ENCODE assay signal across 8 cellular contexts in the genomic region with DNA sequence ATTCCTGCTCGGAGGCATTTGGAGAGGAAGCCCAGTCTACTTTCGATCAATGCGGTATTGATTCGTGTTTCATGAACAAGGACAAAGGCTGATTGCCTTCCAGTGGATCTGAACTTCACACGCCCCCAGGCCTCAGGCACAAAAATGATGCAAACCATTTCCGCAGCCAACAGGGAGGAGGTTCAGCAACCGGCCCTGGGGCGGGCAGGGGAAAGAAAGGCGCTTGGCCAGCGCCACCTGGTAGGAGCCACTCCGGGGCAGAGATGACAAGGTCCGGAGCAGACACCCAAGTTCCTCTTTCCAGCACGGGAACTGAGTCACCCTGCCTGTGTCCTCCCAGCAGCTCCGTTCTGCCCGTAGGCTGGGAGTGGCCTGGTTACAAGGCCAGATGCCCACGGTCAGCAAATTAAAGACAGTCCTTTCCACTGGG.
A peak's percentile ranks its signal among the peaks of the same experiment; 100 is the strongest.
DNase-seq lines count a peak whose midpoint lies in the region; ATAC-seq, FAIRE-seq and TF ChIP-seq lines count a peak whose summit lies in the region.

No MANE protein-coding gene starts in this region.

- H2AFZ ChIP-seq in H1 (ENCODE audit: low read length), result no peak overlapping the region

- no peak overlapping the region for H2BK5ac ChIP-seq in H1 (ENCODE audit: low read depth, low read length)

- FAIRE-seq in H1 (lab: Jason Lieb, UNC), result no peak

- no peak overlapping the region for H3K56ac ChIP-seq in H1 (replicated peaks; ENCODE audit: insufficient read length, low read depth, low read length)

- no peaks in the 10 kb centered on the region for H3K36me3 Mint-ChIP-seq in naive thymus-derived CD4-positive, alpha-beta T cell

- H3K4me3 ChIP-seq in H1 (ENCODE audit: extremely low read depth in 1 of 4, insufficient read depth in 2 of 4, low read depth in 3 of 4, low read length in 4 of 4), result no peak overlapping the region
- no peak overlapping the region for H3K4me3 ChIP-seq in naive thymus-derived CD4-positive, alpha-beta T cell (ENCODE audit: low read length)

- H3K18ac ChIP-seq in H1 (ENCODE audit: extremely low read depth, low read length), result no peak overlapping the region

- H3K4me2 ChIP-seq in H1 (ENCODE audit: insufficient read depth in 1 of 2, low read depth in 2 of 2, low read length in 2 of 2), result no peak overlapping the region

- no peak overlapping the region for H3K4me3 Mint-ChIP-seq in naive thymus-derived CD4-positive, alpha-beta T cell

- TF ChIP-seq EP300 in H1 (IDR thresholded peaks at IDR 0.05; ENCODE audit: borderline replicate concordance in 1 of 2, low read depth in 2 of 2, low read length in 2 of 2), result no peak

- no peak overlapping the region for H2AK5ac ChIP-seq in H1 (ENCODE audit: low read depth, low read length)

- H3K9me3 Mint-ChIP-seq in naive thymus-derived CD4-positive, alpha-beta T cell, result peaks cover 0 to 3% (median 0%) of the 10 kb centered on the region in 11 donors

- POLR2A ChIA-PET in H1 (lab: Charles Lee; ENCODE audit: partially characterized antibody), result interaction anchor here (0.9 to 1.1 kb wide), 2 partner anchors 19 to 44 kb away, joined by 3 to 4 read pairs; no protein-coding TSS in a partner anchor
- POLR2A ChIA-PET in naive thymus-derived CD4-positive, alpha-beta T cell (lab: Charles Lee), result no interaction called here

- peaks cover 0 to 2% (median 0%) of the 10 kb centered on the region in 7 donors for H3K4me1 Mint-ChIP-seq in naive thymus-derived CD4-positive, alpha-beta T cell

- no peaks in the 10 kb centered on the region for H3K4me1 ChIP-seq in H1 (replicated peaks in 1 of 4; ENCODE audit: control insufficient read depth in 3 of 4, insufficient read depth in 4 of 4, low read length in 3 of 4)
- H3K4me1 ChIP-seq in naive thymus-derived CD4-positive, alpha-beta T cell (ENCODE audit: control insufficient read depth in 2 of 2, insufficient read depth in 2 of 2, low read length in 2 of 2), result no peaks in the 10 kb centered on the region

- no peak overlapping the region for H3K27ac Mint-ChIP-seq in naive thymus-derived CD4-positive, alpha-beta T cell

- DNase-seq in GDM1 (lab: John Stamatoyannopoulos, UW), result peak; percentile 82
- peak; percentile 83 for DNase-seq in NCI-H460 (ENCODE audit: extremely low read depth, low read depth)
- DNase-seq in H1 (ENCODE audit: low read depth in 1 of 2, low spot score in 2 of 2), result no peak
- DNase-seq in naive thymus-derived CD4-positive, alpha-beta T cell, result no peak
- DNase-seq in NCI-H345 (lab: John Stamatoyannopoulos, UW), result no peak

- no peaks in the 10 kb centered on the region for H3K27me3 ChIP-seq in H1 (replicated peaks in 1 of 4; ENCODE audit: control insufficient read depth in 3 of 4, extremely low read depth in 1 of 4, insufficient read depth in 3 of 4, low read length in 3 of 4)
- no peaks in the 10 kb centered on the region for H3K27me3 ChIP-seq in naive thymus-derived CD4-positive, alpha-beta T cell (ENCODE audit: control insufficient read depth in 2 of 2, insufficient read depth in 2 of 2, low read length in 2 of 2)

- no peak overlapping the region for H4K5ac ChIP-seq in H1 (ENCODE audit: insufficient read length, low read depth, low read length)

- H3K14ac ChIP-seq in H1 (ENCODE audit: insufficient read length), result no peak overlapping the region

- no peaks in the 10 kb centered on the region; the same call in 1 of the 2 replicates for H3K79me1 ChIP-seq in H1 (ENCODE audit: low read depth, low read length)

- H3K9ac ChIP-seq in H1 (replicated peaks in 1 of 4; ENCODE audit: extremely low read depth in 1 of 4, low read depth in 3 of 4, low read length in 3 of 4), result no peak overlapping the region

- TF ChIP-seq RAD21 in H1 (IDR thresholded peaks at IDR 0.05 in 1 of 2, conservative IDR thresholded peaks at IDR 0.05 in 1 of 2; ENCODE audit: low read depth in 2 of 2, low read length in 2 of 2), result no peak

- H3K27me3 Mint-ChIP-seq in naive thymus-derived CD4-positive, alpha-beta T cell, result peaks cover 0 to 9% (median 0%) of the 10 kb centered on the region in 5 donors

- no peak overlapping the region for H4K8ac ChIP-seq in H1 (ENCODE audit: extremely low read depth, insufficient read depth, low read length)

- no peak for TF ChIP-seq POLR2A in H1 (IDR thresholded peaks at IDR 0.05; ENCODE audit: control extremely low read depth in 1 of 2, low read depth in 2 of 2, low read length in 2 of 2)

- H3K23ac ChIP-seq in H1 (ENCODE audit: insufficient read length), result no peak overlapping the region

- H3K23me2 ChIP-seq in H1 (ENCODE audit: low read depth, low read length), result no peaks in the 10 kb centered on the region

- no peak overlapping the region for H2BK15ac ChIP-seq in H1 (ENCODE audit: low read length)

- H3K9me3 ChIP-seq in H1 (ENCODE audit: insufficient read depth in 2 of 2, low read depth in 1 of 2, low read length in 1 of 2), result no peaks in the 10 kb centered on the region; a peak in 1 of 4 replicates
- no peaks in the 10 kb centered on the region for H3K9me3 ChIP-seq in naive thymus-derived CD4-positive, alpha-beta T cell (ENCODE audit: control insufficient read depth in 2 of 3, low read length in 3 of 3)

- no peak for TF ChIP-seq CTCF in H1 (IDR thresholded peaks at IDR 0.05; ENCODE audit: control extremely low read depth in 1 of 3, insufficient read depth in 1 of 3, low read depth in 1 of 3, low read length in 3 of 3)

- no peak overlapping the region for H2BK12ac ChIP-seq in H1 (ENCODE audit: low read depth, low read length)

- no peaks in the 10 kb centered on the region for H3K79me2 ChIP-seq in H1 (ENCODE audit: control insufficient read depth in 1 of 2, insufficient read depth in 2 of 2, low read length in 2 of 2)

- H4K91ac ChIP-seq in H1 (replicated peaks; ENCODE audit: insufficient read length, low read length), result no peak overlapping the region

- WGBS in H1 (ENCODE audit: extremely low coverage in 1 of 2, insufficient coverage in 1 of 2, insufficient read length in 1 of 2, insufficient replicate concordance in 2 of 2, low coverage in 1 of 2, low lambda C conversion rate in 2 of 2, missing lambda C conversion rate in 1 of 2), 2 experiments, result 88% methylated on average over 16 of the region's 16 CpGs; no CpG with 5 or more reads in 1 of the 2 experiments

- no peak overlapping the region for H2BK20ac ChIP-seq in H1 (ENCODE audit: low read length)

- peak; percentile 94 for ATAC-seq in naive thymus-derived CD4-positive, alpha-beta T cell
- ATAC-seq in GM21528 (IDR thresholded peaks at IDR 0.05; ENCODE audit: low FRiP score, unreplicated experiment) (no peak), HG02678 (IDR thresholded peaks at IDR 0.05; ENCODE audit: unreplicated experiment) (no peak), HG02970 (IDR thresholded peaks at IDR 0.05; ENCODE audit: low FRiP score, unreplicated experiment) (no peak)

- no peaks in the 10 kb centered on the region for H3K36me3 ChIP-seq in H1 (ENCODE audit: control insufficient read depth in 2 of 4, insufficient read depth in 4 of 4, low read length in 3 of 4)
- H3K36me3 ChIP-seq in naive thymus-derived CD4-positive, alpha-beta T cell (ENCODE audit: control insufficient read depth in 2 of 3, insufficient read depth in 3 of 3, low read length in 3 of 3), result no peaks in the 10 kb centered on the region

- CTCF ChIA-PET in H1 (lab: Charles Lee; ENCODE audit: partially characterized antibody), result interaction anchor here (0.7 to 2.2 kb wide), 5 partner anchors 11 to 348 kb away, joined by 3 to 5 read pairs (median 3); no protein-coding TSS in a partner anchor
- CTCF ChIA-PET in naive thymus-derived CD4-positive, alpha-beta T cell (lab: Charles Lee), result no interaction called here

- no peak overlapping the region for H3K4ac ChIP-seq in H1 (replicated peaks; ENCODE audit: insufficient read length, low read depth, low read length)

- intact Hi-C loops in naive thymus-derived CD4-positive, alpha-beta T cell (cut with micrococcal nuclease), result no loop called here

- H3K27ac ChIP-seq in H1 (ENCODE audit: low read depth, low read length), result no peak overlapping the region
- H3K27ac ChIP-seq in naive thymus-derived CD4-positive, alpha-beta T cell (ENCODE audit: low read depth, low read length), result no peak overlapping the region

- H4K20me1 ChIP-seq in H1 (replicated peaks in 1 of 2; ENCODE audit: control insufficient read depth in 1 of 2, insufficient read depth in 2 of 2, low read length in 2 of 2), result no peaks in the 10 kb centered on the region

- peak overlapping the region; percentile 35 for H2BK120ac ChIP-seq in H1 (replicated peaks; ENCODE audit: low read depth, low read length)

TF ChIP-seq in H1, 55 proteins besides CTCF, POLR2A, EP300 and RAD21:
- no peak for TF ChIP-seq POLR2AphosphoS5 (IDR thresholded peaks at IDR 0.05; ENCODE audit: low read depth, low read length)
- no peak for TF ChIP-seq EZH2 (IDR thresholded peaks at IDR 0.05; ENCODE audit: low read depth, low read length, severe bottlenecking)
- TF ChIP-seq, protein P1, sequence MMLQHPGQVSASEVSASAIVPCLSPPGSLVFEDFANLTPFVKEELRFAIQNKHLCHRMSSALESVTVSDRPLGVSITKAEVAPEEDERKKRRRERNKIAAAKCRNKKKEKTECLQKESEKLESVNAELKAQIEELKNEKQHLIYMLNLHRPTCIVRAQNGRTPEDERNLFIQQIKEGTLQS (IDR thresholded peaks at IDR 0.05; ENCODE audit: insufficient read depth, low read depth, low read length), result no peak
- TF ChIP-seq CHD2 (IDR thresholded peaks at IDR 0.05; ENCODE audit: low read length), result no peak
- no peak for TF ChIP-seq SIX5 (IDR thresholded peaks at IDR 0.05; ENCODE audit: low read depth, low read length)
- TF ChIP-seq MAFK (IDR thresholded peaks at IDR 0.05; ENCODE audit: low read depth, low read length), result no peak

Comparison
In these comparisons a context has a peak if more than half of its experiments do, and no peak if none do; other contexts are left out.
1. DNase-seq: peak in GDM1 (single experiment) and NCI-H460 (single experiment); none in H1 (0 of 2), naive thymus-derived CD4-positive, alpha-beta T cell (0 of 9) and NCI-H345 (single experiment).